Comparison of ENCODE assay signal across 37 cellular contexts in the genomic region with DNA sequence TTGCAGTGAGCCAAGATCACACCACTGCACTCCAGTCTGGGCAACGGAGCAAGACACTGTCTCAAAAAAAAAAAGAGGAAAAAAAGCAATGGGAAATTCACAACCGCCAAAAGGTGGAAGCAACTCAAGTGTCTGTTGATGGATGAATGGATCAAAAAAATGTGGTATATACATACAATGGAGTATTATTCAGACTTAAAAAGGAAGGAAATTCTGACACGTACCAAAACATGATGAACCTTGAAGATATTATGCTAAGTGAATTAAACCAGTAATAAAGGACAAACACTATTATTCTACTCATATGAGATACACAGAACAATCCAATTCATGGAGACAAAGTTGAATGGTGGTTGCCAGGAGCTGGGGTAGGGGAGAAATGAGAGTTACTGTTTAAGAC. TPM values are rescaled to one million over a fixed set of nuclear protein-coding genes. Genes with fewer than 3 reads are reported as not detected.
DNase-seq lines count a peak whose midpoint lies in the region; ATAC-seq, FAIRE-seq and TF ChIP-seq lines count a peak whose summit lies in the region.
"Had no signal": no experiment of that assay in that cellular context is flagged by ENCODE, and none has a peak within 500 bp of the region (broad histone marks: within the 10 kb centered on the region; RNA-seq: fewer than 3 reads in every experiment).

No MANE protein-coding gene starts in this region.

- FAIRE-seq in endothelial cell of umbilical vein (lab: Jason Lieb, UNC) = peak; percentile 38
- FAIRE-seq: A204.1, A549, D721Med had no signal

- peaks cover 6% of the 10 kb centered on the region for H3K36me3 Mint-ChIP-seq in activated naive CD4-positive, alpha-beta T cell treated with anti-CD3 and anti-CD28 coated beads, Interleukin-2, amount 10 ng/mL, durations not matched to agents 7 days and 5 days
- no peaks in the 10 kb centered on the region for H3K36me3 Mint-ChIP-seq in endothelial cell (ENCODE audit: low read depth, unreplicated experiment)

- no peaks in the 10 kb centered on the region for H3K79me2 ChIP-seq in endothelial cell of umbilical vein (ENCODE audit: control insufficient read depth, insufficient read depth, low read length)

- no peaks in the 10 kb centered on the region for H3K27me3 Mint-ChIP-seq in activated naive CD4-positive, alpha-beta T cell treated with anti-CD3 and anti-CD28 coated beads, Interleukin-2, amount 10 ng/mL, durations not matched to agents 7 days and 5 days
- H3K27me3 Mint-ChIP-seq in endothelial cell (ENCODE audit: unreplicated experiment) = no peaks in the 10 kb centered on the region
- H3K27me3 Mint-ChIP-seq: B cell; CD4-positive, alpha-beta memory T cell; CD4-positive, alpha-beta T cell; CD4-positive, CD25-positive, alpha-beta regulatory T cell; CD8-positive, alpha-beta memory T cell had no signal

- peak overlapping the region; percentile 52 for H3K27ac Mint-ChIP-seq in activated naive CD4-positive, alpha-beta T cell treated with anti-CD3 and anti-CD28 coated beads, Interleukin-2, amount 10 ng/mL, durations not matched to agents 7 days and 5 days
- H3K27ac Mint-ChIP-seq in endothelial cell (ENCODE audit: unreplicated experiment) = peak overlapping the region; percentile 4
- H3K27ac Mint-ChIP-seq: B cell; CD14-positive monocyte; CD4-positive, alpha-beta memory T cell; CD4-positive, alpha-beta T cell; CD4-positive, CD25-positive, alpha-beta regulatory T cell; CD8-positive, alpha-beta memory T cell; CD8-positive, alpha-beta T cell had no signal

- DNase-seq in activated naive CD4-positive, alpha-beta T cell treated with anti-CD3 and anti-CD28 coated beads, Interleukin-2, amount 10 ng/mL, durations not matched to agents 7 days and 5 days = no peak
- DNase-seq in activated naive CD4-positive, alpha-beta T cell treated with Interleukin-2 at 50 U/mL for 16 hours = no peak
- DNase-seq in dermis blood vessel endothelial cell (peak; percentile 35), endothelial cell (ENCODE audit: low spot score) (no peak), endothelial cell of umbilical vein (ENCODE audit: low read depth, low spot score) (peak; percentile 64), NCI-H2029 treated with DMSO at 0.1 percent for 48 hours (lab: John Stamatoyannopoulos, UW) (no peak)
- DNase-seq in activated effector memory CD4-positive, alpha-beta T cell treated with Interleukin-2 at 50 U/mL for 16 hours = no peak
- DNase-seq: 8988T; ACHN; AML-193; BE2C; C1 segment of cervical spinal cord; Caco-2; Calu3; CD4-positive, alpha-beta memory T cell; CD4-positive, alpha-beta T cell; CD4-positive, CD25-positive, alpha-beta regulatory T cell; CD8-positive, alpha-beta memory T cell; CD8-positive, alpha-beta T cell; COR-L47; DMS 273 treated with DMSO at 0.1 percent for 48 hours; DMS153; DMS53; DMS79; DMS79 treated with DMSO at 0.1 percent for 48 hours; DND-41; EL had no signal

- no peaks in the 10 kb centered on the region for H4K20me1 ChIP-seq in endothelial cell of umbilical vein (replicated peaks; ENCODE audit: control insufficient read depth, extremely low read depth, insufficient read depth, low read length)

- H3K9me3 Mint-ChIP-seq in activated naive CD4-positive, alpha-beta T cell treated with anti-CD3 and anti-CD28 coated beads, Interleukin-2, amount 10 ng/mL, durations not matched to agents 7 days and 5 days = no peaks in the 10 kb centered on the region
- H3K9me3 Mint-ChIP-seq in endothelial cell (ENCODE audit: unreplicated experiment) = no peaks in the 10 kb centered on the region
- H3K9me3 Mint-ChIP-seq: CD14-positive monocyte; CD4-positive, alpha-beta memory T cell; CD4-positive, alpha-beta T cell; CD8-positive, alpha-beta memory T cell; CD8-positive, alpha-beta T cell had no signal

- no peak overlapping the region for H3K9ac ChIP-seq in endothelial cell of umbilical vein (replicated peaks; ENCODE audit: extremely low read depth, insufficient read depth, low read length)
- H3K9ac ChIP-seq: BLaER1; BLaER1 treated with 17β-estradiol and CSF1 and Interleukin-3, amounts not matched to agents 10 nM and 100 nM had no signal

- no peak for TF ChIP-seq CTCF in endothelial cell (IDR thresholded peaks at IDR 0.05; ENCODE audit: unreplicated experiment)
- no peak for TF ChIP-seq CTCF in endothelial cell of umbilical vein (IDR thresholded peaks at IDR 0.05; ENCODE audit: extremely low read depth in 1 of 2, insufficient read depth in 1 of 2, low read depth in 1 of 2, low read length in 2 of 2)

- no peak overlapping the region for H2AFZ ChIP-seq in endothelial cell of umbilical vein (ENCODE audit: low read depth, low read length)

- no peak for ATAC-seq in HG03354 (IDR thresholded peaks at IDR 0.05; ENCODE audit: poor library complexity, severe bottlenecking, unreplicated experiment)
- ATAC-seq: A549; CD8-positive, alpha-beta T cell had no signal

- H3K9me1 ChIP-seq in endothelial cell of umbilical vein (replicated peaks; ENCODE audit: control insufficient read depth, extremely low read depth, insufficient read depth, low read length) = no peaks in the 10 kb centered on the region

- dilution Hi-C loops in endothelial cell of umbilical vein (cut with MboI; ENCODE audit: extremely low pct_ligation_motif_present, low sequenced_read_pairs) = no loop called here

- TF ChIP-seq POLR2A in endothelial cell of umbilical vein (IDR thresholded peaks at IDR 0.05; ENCODE audit: low read depth, low read length) = no peak

- H3K4me3 ChIP-seq in endothelial cell of umbilical vein (replicated peaks in 1 of 3; ENCODE audit: insufficient read depth in 1 of 3, low read depth in 1 of 3, low read length in 3 of 3) = no peak overlapping the region
- H3K4me3 ChIP-seq: A549; BLaER1; BLaER1 treated with 17β-estradiol and CSF1 and Interleukin-3, amounts not matched to agents 10 nM and 100 nM had no signal

- H3K4me1 Mint-ChIP-seq in activated naive CD4-positive, alpha-beta T cell treated with anti-CD3 and anti-CD28 coated beads, Interleukin-2, amount 10 ng/mL, durations not matched to agents 7 days and 5 days = peaks cover under 1% of the 10 kb centered on the region
- H3K4me1 Mint-ChIP-seq in endothelial cell (ENCODE audit: unreplicated experiment) = peaks cover 1% of the 10 kb centered on the region

- H3K27ac ChIP-seq in endothelial cell of umbilical vein (ENCODE audit: insufficient read depth, low read depth, low read length) = no peak overlapping the region
- H3K27ac ChIP-seq: 22Rv1; A549; BLaER1; BLaER1 treated with 17β-estradiol and CSF1 and Interleukin-3, amounts not matched to agents 10 nM and 100 nM; C4-2B had no signal

- H3K4me3 Mint-ChIP-seq in activated naive CD4-positive, alpha-beta T cell treated with anti-CD3 and anti-CD28 coated beads, Interleukin-2, amount 10 ng/mL, durations not matched to agents 7 days and 5 days = no peak overlapping the region
- H3K4me3 Mint-ChIP-seq in endothelial cell (ENCODE audit: unreplicated experiment) = no peak overlapping the region
- H3K4me3 Mint-ChIP-seq: B cell; CD14-positive monocyte; CD4-positive, alpha-beta memory T cell; CD4-positive, alpha-beta T cell; CD4-positive, CD25-positive, alpha-beta regulatory T cell; CD8-positive, alpha-beta memory T cell; CD8-positive, alpha-beta T cell had no signal

- POLR2A ChIA-PET in endothelial cell of umbilical vein (lab: Charles Lee) = no interaction called here

- H3K9me3 ChIP-seq in endothelial cell of umbilical vein (replicated peaks; ENCODE audit: control insufficient read depth, insufficient read depth, low read length) = no peaks in the 10 kb centered on the region
- H3K9me3 ChIP-seq: A549, BE2C, Caco-2 had no signal

- H3K27me3 ChIP-seq in endothelial cell of umbilical vein (ENCODE audit: control insufficient read depth in 2 of 2, insufficient read depth in 2 of 2, low read length in 2 of 2) = no peaks in the 10 kb centered on the region
- H3K27me3 ChIP-seq: BE2C; BLaER1; BLaER1 treated with 17β-estradiol and CSF1 and Interleukin-3, amounts not matched to agents 10 nM and 100 nM had no signal

- H3K4me1 ChIP-seq in endothelial cell of umbilical vein (ENCODE audit: control insufficient read depth, extremely low read depth, insufficient read depth, low read length) = no peaks in the 10 kb centered on the region
- H3K4me1 ChIP-seq: BE2C had no signal

- no peaks in the 10 kb centered on the region for H3K36me3 ChIP-seq in endothelial cell of umbilical vein (ENCODE audit: control insufficient read depth in 2 of 2, extremely low read depth in 1 of 2, insufficient read depth in 2 of 2, low read length in 2 of 2)
- H3K36me3 ChIP-seq: BE2C had no signal

- CTCF ChIA-PET in activated naive CD4-positive, alpha-beta T cell treated with anti-CD3 and anti-CD28 coated beads, Interleukin-2, amount 10 ng/mL, durations not matched to agents 7 days and 5 days (lab: Charles Lee) = interaction anchor here (0.6 kb wide), 1 partner anchor 254 kb away, joined by 3 read pairs; no protein-coding TSS in a partner anchor
- CTCF ChIA-PET in endothelial cell of umbilical vein (lab: Charles Lee) = interaction anchor here (1.8 kb wide), 1 partner anchor 10 kb away, joined by 6 read pairs; no protein-coding TSS in a partner anchor

- no peak overlapping the region for H3K4me2 ChIP-seq in endothelial cell of umbilical vein (ENCODE audit: insufficient read depth, low read length)
- H3K4me2 ChIP-seq: A549; BLaER1; BLaER1 treated with 17β-estradiol and CSF1 and Interleukin-3, amounts not matched to agents 10 nM and 100 nM had no signal

- BruUV-seq in endothelial cell of umbilical vein (replicated peaks; lab: Mats Ljungman, UMichigan) = no TSS peak

- intact Hi-C loops in endothelial cell of umbilical vein (cut with micrococcal nuclease) = no loop called here

TF ChIP-seq in endothelial cell of umbilical vein, 7 proteins besides CTCF, POLR2A, EP300 and RAD21:
- no peak for TF ChIP-seq EZH2 (IDR thresholded peaks at IDR 0.05; ENCODE audit: borderline replicate concordance, low read depth, low read length, severe bottlenecking)
- TF ChIP-seq, protein P1, sequence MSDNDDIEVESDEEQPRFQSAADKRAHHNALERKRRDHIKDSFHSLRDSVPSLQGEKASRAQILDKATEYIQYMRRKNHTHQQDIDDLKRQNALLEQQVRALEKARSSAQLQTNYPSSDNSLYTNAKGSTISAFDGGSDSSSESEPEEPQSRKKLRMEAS (IDR thresholded peaks at IDR 0.05; ENCODE audit: insufficient read depth, insufficient read length) = no peak

RNA-seq across cellular contexts. Expression of gene FAM168A, which starts 40.9 kb away (rescaled TPM):
- 12.1 and 20.2 TPM in 2 replicates for total RNA-seq in dermis blood vessel endothelial cell
- 21.2 TPM for total RNA-seq in endothelial cell (ENCODE audit: unreplicated experiment)
- 20.5 and 22.5 TPM in 2 replicates for total RNA-seq in endothelial cell of umbilical vein
- 17.0 and 18.9 TPM in 2 replicates for polyA plus RNA-seq in endothelial cell of umbilical vein
- 8.8 and 9.8 TPM in 2 replicates for polyA plus RNA-seq in endothelial cell of umbilical vein (2011; cell fraction: cytosol; rRNA removed)
- 27.8 and 33.8 TPM in 2 replicates for polyA plus RNA-seq in endothelial cell of umbilical vein (2011; cell fraction: nucleus; rRNA removed)
- polyA plus RNA-seq in endothelial cell of umbilical vein (2012) = 14.9 and 15.4 TPM in 2 replicates
- polyA minus RNA-seq in endothelial cell of umbilical vein = 29.5 and 30.7 TPM in 2 replicates
- 9.7 TPM for polyA minus RNA-seq in endothelial cell of umbilical vein (2011; cell fraction: cytosol; rRNA and poly(A)+ RNA removed)
- 21.9 and 23.4 TPM in 2 replicates for polyA minus RNA-seq in endothelial cell of umbilical vein (2011; cell fraction: nucleus; rRNA and poly(A)+ RNA removed)

Comparison
In these comparisons a context has a peak if more than half of its experiments do, and no peak if none do; other contexts are left out.
1. DNase-seq: peak in dermis blood vessel endothelial cell (single experiment) and endothelial cell of umbilical vein (single experiment); none in activated naive CD4-positive, alpha-beta T cell treated with anti-CD3 and anti-CD28 coated beads, Interleukin-2, amount 10 ng/mL, durations not matched to agents 7 days and 5 days (single experiment), activated naive CD4-positive, alpha-beta T cell treated with Interleukin-2 at 50 U/mL for 16 hours (single experiment), endothelial cell (single experiment), NCI-H2029 treated with DMSO at 0.1 percent for 48 hours (single experiment) and activated effector memory CD4-positive, alpha-beta T cell treated with Interleukin-2 at 50 U/mL for 16 hours (single experiment).